8 cellular contexts compared by ENCODE assay signal in the genomic region with DNA sequence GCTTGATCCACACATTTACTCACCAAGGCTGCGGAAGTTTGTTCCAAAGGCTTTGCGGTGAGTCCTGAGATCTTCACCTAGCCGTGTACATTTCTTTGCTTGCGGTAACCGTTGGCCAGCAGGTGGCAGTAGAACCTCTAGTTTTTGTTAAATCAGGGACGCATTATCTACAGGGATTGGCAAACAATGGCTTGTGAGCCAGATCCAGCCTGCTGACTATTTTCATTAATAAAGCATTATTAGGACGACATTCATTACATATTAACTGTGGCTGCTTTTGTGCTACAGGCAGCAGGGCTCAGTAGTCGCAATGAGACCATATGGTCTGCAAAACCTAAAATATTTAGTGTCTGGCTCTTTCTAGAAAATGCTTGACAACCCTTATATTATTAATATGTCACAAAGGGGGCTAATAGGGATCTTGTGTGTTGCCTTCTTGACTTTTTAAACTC.
A peak's percentile ranks its signal among the peaks of the same experiment; 100 is the strongest.
DNase-seq lines count a peak whose midpoint lies in the region; ATAC-seq and TF ChIP-seq lines count a peak whose summit lies in the region.

No MANE protein-coding gene starts in this region.

- H3K4me1 ChIP-seq in parathyroid adenoma, result no peaks in the 10 kb centered on the region

- no peak overlapping the region for H3K4me3 ChIP-seq in MG63
- H3K4me3 ChIP-seq in parathyroid adenoma (ENCODE audit: low read depth, low read length), result no peak overlapping the region

- peak; percentile 80 for TF ChIP-seq CTCF in parathyroid adenoma (IDR thresholded peaks at IDR 0.05)

- H3K27me3 ChIP-seq in MG63 (no peaks in the 10 kb centered on the region), parathyroid adenoma (ENCODE audit: control insufficient read depth, insufficient read depth, low read length) (no peaks in the 10 kb centered on the region)

- H2AFZ ChIP-seq in parathyroid adenoma, result peak overlapping the region; percentile 6

- peak; percentile 81 for ATAC-seq in GM19395 (IDR thresholded peaks at IDR 0.05; ENCODE audit: unreplicated experiment)

- no peak overlapping the region for H3K4me2 ChIP-seq in parathyroid adenoma (ENCODE audit: low read length)

- DNase-seq in C1 segment of cervical spinal cord (lab: John Stamatoyannopoulos, UW) (peak in 11 of 14 donors; percentile 3 to 65 (median 37)), MG63 (peak; percentile 67), SHP77 (lab: John Stamatoyannopoulos, UW) (peak; percentile 79 to 82), globus pallidus (ENCODE audit: low spot score) (peak; percentile 65), ureter (ENCODE audit: low spot score) (peak; percentile 88)
- DNase-seq in activated gamma-delta T cell treated with anti-CD3 and anti-CD28 coated beads, Interleukin-2, amount 50 U/mL, for 16 hours (ENCODE audit: low read depth), result peak; percentile 24

- H3K27ac ChIP-seq in parathyroid adenoma, result no peak overlapping the region

- H3K9ac ChIP-seq in parathyroid adenoma, result no peak overlapping the region

- H3K36me3 ChIP-seq in MG63, result no peaks in the 10 kb centered on the region
- no peaks in the 10 kb centered on the region for H3K36me3 ChIP-seq in parathyroid adenoma (ENCODE audit: control insufficient read depth, insufficient read depth, low read length)

- H3K9me3 ChIP-seq in MG63 (no peaks in the 10 kb centered on the region), parathyroid adenoma (ENCODE audit: control insufficient read depth, low read length) (no peaks in the 10 kb centered on the region)

- no peaks in the 10 kb centered on the region for H3K79me2 ChIP-seq in parathyroid adenoma

Comparison
In these comparisons a context has a peak if more than half of its experiments do, and no peak if none do; other contexts are left out.
1. DNase-seq: peak in every context shown above with its lines; median percentile 88 in ureter; 80 in SHP77; 67 in MG63; 65 in globus pallidus; 37 in C1 segment of cervical spinal cord; 24 in activated gamma-delta T cell treated with anti-CD3 and anti-CD28 coated beads, Interleukin-2, amount 50 U/mL, for 16 hours.